ENCODE assay signal across 1 cellular context in genomic region chr7:155343661-155344121, GRCh38.
TF ChIP-seq lines count a peak whose summit lies in the region.

No MANE protein-coding gene starts in this region.

TF ChIP-seq in IMR-90, 13 proteins besides CTCF, POLR2A, EP300 and RAD21:
- TF ChIP-seq ELK1 (IDR thresholded peaks at IDR 0.05; ENCODE audit: borderline replicate concordance, low read depth, low read length) (no peak), MXI1 (IDR thresholded peaks at IDR 0.05; ENCODE audit: borderline replicate concordance, low read depth, low read length) (no peak), RCOR1 (IDR thresholded peaks at IDR 0.05; ENCODE audit: insufficient replicate concordance, low read length) (no peak), NFE2L2 (IDR thresholded peaks at IDR 0.05; ENCODE audit: low read depth, low read length) (no peak), CHD1 (IDR thresholded peaks at IDR 0.05; ENCODE audit: low read depth, low read length) (no peak), CEBPB (IDR thresholded peaks at IDR 0.05; ENCODE audit: low read depth, low read length) (no peak), SMC3 (IDR thresholded peaks at IDR 0.05; ENCODE audit: low read depth, low read length) (no peak), MAFK (IDR thresholded peaks at IDR 0.05; ENCODE audit: low read depth, low read length) (no peak), MAZ (IDR thresholded peaks at IDR 0.05; ENCODE audit: borderline replicate concordance, low read depth, low read length) (no peak), BHLHE40 (IDR thresholded peaks at IDR 0.05; ENCODE audit: low read depth, low read length) (no peak), FOS (IDR thresholded peaks at IDR 0.05; ENCODE audit: low read depth, low read length) (no peak), USF2 (IDR thresholded peaks at IDR 0.05; ENCODE audit: low read depth, low read length) (no peak), RFX5 (IDR thresholded peaks at IDR 0.05; ENCODE audit: low read depth, low read length) (no peak)
